Comparison of ENCODE assay signal across 21 cellular contexts in the genomic region with DNA sequence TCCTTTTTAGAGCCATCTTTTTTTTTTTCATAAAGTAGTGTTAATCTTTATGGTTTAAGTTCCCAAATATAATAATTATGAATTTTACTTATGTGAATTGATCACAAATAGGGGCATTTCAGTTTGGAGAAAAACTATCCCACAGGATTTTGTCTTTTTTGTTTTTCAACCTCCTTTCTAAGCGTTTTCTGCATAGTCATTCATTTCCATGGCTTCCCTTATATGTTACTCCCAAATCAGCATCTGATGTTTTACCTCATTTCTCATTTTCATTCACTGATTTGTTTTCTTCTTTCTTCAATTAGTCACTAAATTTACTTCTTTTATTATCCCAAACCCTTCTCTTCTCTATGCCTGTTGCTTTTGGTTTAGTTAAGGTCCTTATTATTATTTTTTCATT. TPM values are rescaled to one million over a fixed set of nuclear protein-coding genes. Genes with fewer than 3 reads are reported as not detected.
A peak's percentile ranks its signal among the peaks of the same experiment; 100 is the strongest.
DNase-seq lines count a peak whose midpoint lies in the region; ATAC-seq, FAIRE-seq and TF ChIP-seq lines count a peak whose summit lies in the region.
"Had no signal": no experiment of that assay in that cellular context is flagged by ENCODE, and none has a peak within 500 bp of the region (broad histone marks: within the 10 kb centered on the region; RNA-seq: fewer than 3 reads in every experiment).

No MANE protein-coding gene starts in this region.

- H3K4me3 Mint-ChIP-seq in activated naive CD4-positive, alpha-beta T cell treated with anti-CD3 and anti-CD28 coated beads, Interleukin-2, amount 50 U/mL, for 24 hours, result no peak overlapping the region
- H3K4me3 Mint-ChIP-seq in chondrocyte (ENCODE audit: unreplicated experiment), result no peak overlapping the region
- H3K4me3 Mint-ChIP-seq: B cell; CD4-positive, CD25-positive, alpha-beta regulatory T cell; CD8-positive, alpha-beta T cell; H9; HFFc6 had no signal

- peak overlapping the region; percentile 36 for H3K27ac Mint-ChIP-seq in activated naive CD4-positive, alpha-beta T cell treated with anti-CD3 and anti-CD28 coated beads, Interleukin-2, amount 50 U/mL, for 24 hours
- H3K27ac Mint-ChIP-seq in activated naive CD4-positive, alpha-beta T cell treated with anti-CD3 and anti-CD28 coated beads, Interleukin-2, amount 50 U/mL, for 72 hours, result no peak overlapping the region
- peak overlapping the region; percentile 55 for H3K27ac Mint-ChIP-seq in chondrocyte (ENCODE audit: unreplicated experiment)
- H3K27ac Mint-ChIP-seq: B cell; CD8-positive, alpha-beta T cell; HFFc6 had no signal

- H3K36me3 ChIP-seq in IMR-90 (ENCODE audit: control insufficient read depth, insufficient read depth, low read length) (no peaks in the 10 kb centered on the region), transverse colon (no peaks in the 10 kb centered on the region)

- no peaks in the 10 kb centered on the region for H3K9me3 ChIP-seq in A549
- no peaks in the 10 kb centered on the region; the same call in 1 of the 2 replicates for H3K9me3 ChIP-seq in IMR-90 (ENCODE audit: control insufficient read depth, insufficient read depth, low read length)
- H3K9me3 ChIP-seq in transverse colon, result no peaks in the 10 kb centered on the region
- H3K9me3 ChIP-seq: Caco-2 had no signal

- H3K36me3 Mint-ChIP-seq in activated naive CD4-positive, alpha-beta T cell treated with anti-CD3 and anti-CD28 coated beads, Interleukin-2, amount 50 U/mL, for 24 hours, result peaks cover 24% of the 10 kb centered on the region
- peaks cover 11 to 57% of the 10 kb centered on the region in 2 donors for H3K36me3 Mint-ChIP-seq in activated naive CD4-positive, alpha-beta T cell treated with anti-CD3 and anti-CD28 coated beads, Interleukin-2, amount 50 U/mL, for 72 hours
- H3K36me3 Mint-ChIP-seq in chondrocyte (ENCODE audit: low read depth), result peaks cover 2% of the 10 kb centered on the region

- CTCF ChIA-PET in A549 (lab: Yijun Ruan, JAX), result no interaction called here
- CTCF ChIA-PET in IMR-90 (lab: Yijun Ruan, JAX), result no interaction called here

- H3K27ac ChIP-seq in A549 (no peak overlapping the region), IMR-90 (ENCODE audit: insufficient read depth, low read length) (no peak overlapping the region), transverse colon (no peak overlapping the region)
- H3K27ac ChIP-seq: BLaER1, C4-2B, GM23248 had no signal

- no peak overlapping the region for H3K4me2 ChIP-seq in A549
- H3K4me2 ChIP-seq in IMR-90 (ENCODE audit: low read depth, low read length), result no peak overlapping the region
- H3K4me2 ChIP-seq: BLaER1 had no signal

- no peak for TF ChIP-seq POLR2A in A549 (IDR thresholded peaks at IDR 0.05; ENCODE audit: low read length)
- no peak for TF ChIP-seq POLR2A in IMR-90 (IDR thresholded peaks at IDR 0.05; ENCODE audit: low read depth, low read length)
- no peak for TF ChIP-seq POLR2A in transverse colon (IDR thresholded peaks at IDR 0.05)

- ATAC-seq in activated naive CD4-positive, alpha-beta T cell treated with anti-CD3 and anti-CD28 coated beads, Interleukin-2, amount 50 U/mL, for 72 hours, result no peak
- no peak for ATAC-seq in A549
- ATAC-seq in IMR-90 (ENCODE audit: low read depth), result no peak
- ATAC-seq in GM19324 (IDR thresholded peaks at IDR 0.05; ENCODE audit: low FRiP score, unreplicated experiment), result no peak
- ATAC-seq: CD8-positive, alpha-beta T cell had no signal

- H2AFZ ChIP-seq in IMR-90 (replicated peaks; ENCODE audit: low read length, poor library complexity), result no peak overlapping the region
- H2AFZ ChIP-seq: GM23248 had no signal

- FAIRE-seq in A549 (lab: Jason Lieb, UNC), result no peak
- FAIRE-seq: GM12892 had no signal

- no peak overlapping the region for H4K8ac ChIP-seq in IMR-90 (ENCODE audit: low read depth in 2 of 2, low read length in 2 of 2)

- no peak overlapping the region for H3K14ac ChIP-seq in IMR-90 (replicated peaks; ENCODE audit: low read depth, low read length)

- no peak overlapping the region for H3K18ac ChIP-seq in IMR-90 (ENCODE audit: low read depth, low read length)

- POLR2A ChIA-PET in A549 (lab: Yijun Ruan, JAX) (no interaction called here), IMR-90 (lab: Charles Lee; ENCODE audit: unreplicated experiment) (no interaction called here)

- peaks cover 23 to 46% of the 10 kb centered on the region in 2 experiments for H3K79me1 ChIP-seq in IMR-90 (ENCODE audit: low read depth in 1 of 2, low read length in 2 of 2)

- H2AK5ac ChIP-seq in IMR-90 (ENCODE audit: low read depth, low read length), result no peak overlapping the region

- H3K9me1 ChIP-seq in IMR-90 (ENCODE audit: insufficient read depth, low read length), result peaks cover 5% of the 10 kb centered on the region

- peaks cover 31% of the 10 kb centered on the region for H4K20me1 ChIP-seq in IMR-90 (ENCODE audit: insufficient read depth, low read length)

- no peak overlapping the region for H4K5ac ChIP-seq in IMR-90 (ENCODE audit: low read depth, low read length)

- peaks cover 69% of the 10 kb centered on the region for H3K4me1 Mint-ChIP-seq in activated naive CD4-positive, alpha-beta T cell treated with anti-CD3 and anti-CD28 coated beads, Interleukin-2, amount 50 U/mL, for 24 hours
- peaks cover 28% of the 10 kb centered on the region for H3K4me1 Mint-ChIP-seq in chondrocyte (ENCODE audit: low read depth)

- no peaks in the 10 kb centered on the region for H3K27me3 ChIP-seq in IMR-90 (ENCODE audit: control insufficient read depth, insufficient read depth, low read length)
- H3K27me3 ChIP-seq in transverse colon, result no peaks in the 10 kb centered on the region
- H3K27me3 ChIP-seq: BLaER1 had no signal

- no peak for TF ChIP-seq RAD21 in A549 (conservative IDR thresholded peaks at IDR 0.05 in 1 of 2, IDR thresholded peaks at IDR 0.05 in 1 of 2)
- no peak for TF ChIP-seq RAD21 in IMR-90 (IDR thresholded peaks at IDR 0.05; ENCODE audit: low read length)

- no peak overlapping the region for H2BK5ac ChIP-seq in IMR-90 (ENCODE audit: low read depth, low read length, poor library complexity, severe bottlenecking)

- no peak overlapping the region for H3K4ac ChIP-seq in IMR-90 (ENCODE audit: low read depth, low read length)

- dilution Hi-C loops in IMR-90 (cut with HindIII; ENCODE audit: low sequenced_read_pairs, unreplicated experiment), result no loop called here

- no peak overlapping the region for H2BK20ac ChIP-seq in IMR-90 (ENCODE audit: low read depth, low read length)

- DNase-seq in activated naive CD4-positive, alpha-beta T cell treated with anti-CD3 and anti-CD28 coated beads, Interleukin-2, amount 50 U/mL, for 72 hours (ENCODE audit: low spot score in 2 of 2), result no peak
- DNase-seq in A549 (ENCODE audit: low read depth in 1 of 2, low spot score in 1 of 2) (no peak), IMR-90 (no peak), chondrocyte (ENCODE audit: low spot score) (no peak), glomerular visceral epithelial cell (ENCODE audit: extremely low spot score) (no peak), transverse colon (no peak)
- DNase-seq: 8988T; Caco-2; CD4-positive, CD25-positive, alpha-beta regulatory T cell; CD8-positive, alpha-beta T cell; DMS153; DND-41; GM23248; H9; HFFc6 had no signal

- no peak overlapping the region for H2BK120ac ChIP-seq in IMR-90 (ENCODE audit: low read depth, low read length)

- H4K91ac ChIP-seq in IMR-90 (ENCODE audit: insufficient read depth, low read depth, low read length), result no peak overlapping the region

- H3K27me3 Mint-ChIP-seq in activated naive CD4-positive, alpha-beta T cell treated with anti-CD3 and anti-CD28 coated beads, Interleukin-2, amount 50 U/mL, for 24 hours, result no peaks in the 10 kb centered on the region
- no peaks in the 10 kb centered on the region for H3K27me3 Mint-ChIP-seq in chondrocyte (ENCODE audit: low read depth)
- H3K27me3 Mint-ChIP-seq: B cell; CD4-positive, CD25-positive, alpha-beta regulatory T cell had no signal

- H3K23ac ChIP-seq in IMR-90 (ENCODE audit: low read depth, low read length), result no peak overlapping the region

- TF ChIP-seq EP300 in A549 (IDR thresholded peaks at IDR 0.05), result no peak
- TF ChIP-seq EP300 in transverse colon (IDR thresholded peaks at IDR 0.05; ENCODE audit: low read depth), result no peak

- no peak overlapping the region for H2BK15ac ChIP-seq in IMR-90 (ENCODE audit: low read depth, low read length)

- H3K4me1 ChIP-seq in A549 (0 out of 3 replicates have a peak, but pooled peaks cover 3% of the 10 kb centered on the region), IMR-90 (ENCODE audit: control insufficient read depth, insufficient read depth, low read length) (no peaks in the 10 kb centered on the region), transverse colon (peaks cover 0 to 8% (median 0%) of the 10 kb centered on the region in 4 donors)
- H3K4me1 ChIP-seq: BLaER1 had no signal

- TF ChIP-seq CTCF in A549 (IDR thresholded peaks at IDR 0.05) (no peak), IMR-90 (conservative IDR thresholded peaks at IDR 0.05; ENCODE audit: low read depth, low read length) (no peak), chondrocyte (IDR thresholded peaks at IDR 0.05) (no peak), transverse colon (IDR thresholded peaks at IDR 0.05) (no peak)

- whole genome bisulfite sequencing in A549 (ENCODE audit: missing lambda C conversion rate), result 92% methylated on average over 1 of the region's 1 CpG
- WGBS in IMR-90 (ENCODE audit: extremely low coverage in 2 of 2, insufficient read length in 1 of 2), 2 experiments, result no CpG with 5 or more reads among the region's 1 CpG
- WGBS in transverse colon (ENCODE audit: low coverage in 1 of 2), 2 donors, result 80 to 95% methylated on average over 1 of the region's 1 CpG

- no TSS peak for BruUV-seq in IMR-90 (replicated peaks; lab: Mats Ljungman, UMichigan)

- in situ Hi-C loops in IMR-90 (cut with MboI; ENCODE audit: low sequenced_read_pairs), result no loop called here
- in situ Hi-C loops in transverse colon (cut with MboI; ENCODE audit: low pct_ligation_motif_present in 1 of 4, low pct_unique_long_range_greater_than_20kb in 1 of 4, low sequenced_read_pairs in 3 of 4), result no loop called here

- H2AK9ac ChIP-seq in IMR-90 (replicated peaks; ENCODE audit: low read depth, low read length, poor library complexity), result no peak overlapping the region

- intact Hi-C loops in IMR-90 (cut with micrococcal nuclease), result no loop called here
- intact Hi-C loops in transverse colon (cut with DNase I; ENCODE audit: low total_unique reads), result no loop called here

- H3K9ac ChIP-seq in IMR-90 (ENCODE audit: low read depth, low read length), result no peak overlapping the region
- H3K9ac ChIP-seq: BLaER1, GM23248 had no signal

- H3K56ac ChIP-seq in IMR-90 (ENCODE audit: extremely low read depth, insufficient read depth, low read length), result no peak overlapping the region; the same call in 1 of the 2 replicates

- H3K4me3 ChIP-seq in A549 (no peak overlapping the region), IMR-90 (ENCODE audit: insufficient read depth, low read depth, low read length) (no peak overlapping the region), transverse colon (no peak overlapping the region)
- H3K4me3 ChIP-seq: BLaER1, GM23248 had no signal

- peaks cover 13% of the 10 kb centered on the region for H3K9me3 Mint-ChIP-seq in activated naive CD4-positive, alpha-beta T cell treated with anti-CD3 and anti-CD28 coated beads, Interleukin-2, amount 50 U/mL, for 24 hours
- peaks cover 7 to 16% of the 10 kb centered on the region in 2 donors for H3K9me3 Mint-ChIP-seq in activated naive CD4-positive, alpha-beta T cell treated with anti-CD3 and anti-CD28 coated beads, Interleukin-2, amount 50 U/mL, for 72 hours
- peaks cover 24% of the 10 kb centered on the region for H3K9me3 Mint-ChIP-seq in chondrocyte (ENCODE audit: low read depth)

RNA-seq across cellular contexts. Expression of a gene that starts 24.7 kb away (rescaled TPM):
- 10 to 100 TPM; 53.1 to 62.9 TPM for total RNA-seq in activated naive CD4-positive, alpha-beta T cell treated with anti-CD3 and anti-CD28 coated beads, Interleukin-2, amount 50 U/mL, for 72 hours
- polyA plus RNA-seq in A549 (2011; rRNA removed) (12.7 and 16.0 TPM in 2 replicates), A549 (2017; fragmentation: RNase III; extraction: RNeasy Plus Mini Kit Qiagen cat#74134 plus additional on column Dnase treatment) (10.6 to 11.0 TPM (median 10.9 TPM) in 3 replicates), IMR-90 (2012; rRNA removed) (5.0 and 6.2 TPM in 2 replicates)
- 2.7 and 3.0 TPM in 2 replicates for polyA plus RNA-seq in A549 (2012; cell fraction: cytosol; rRNA removed)
- 2.0 and 2.3 TPM in 2 replicates for polyA plus RNA-seq in A549 (2012; cell fraction: nucleus; rRNA removed)
- polyA minus RNA-seq in A549 (2011; rRNA and poly(A)+ RNA removed), result 10.0 and 10.2 TPM in 2 replicates
- total RNA-seq in IMR-90 (2012; rRNA removed) (20.1 and 26.7 TPM in 2 replicates), chondrocyte (48.7 to 77.1 TPM (median 49.0 TPM) in 3 replicates), transverse colon (10 to 100 TPM in 3 of 4 donors, 1 to 10 TPM in 1; 10.0 to 91.3 (median 32.1) TPM)
- 0.56 and 0.86 TPM in 2 replicates for polyA plus RNA-seq in IMR-90 (2012; cell fraction: cytosol; rRNA removed)
- 0.81 and 8.1 TPM in 2 replicates for polyA plus RNA-seq in IMR-90 (2012; cell fraction: nucleus; rRNA removed; ENCODE audit: low replicate concordance)

Comparison
In these comparisons a context has a peak if more than half of its experiments do, and no peak if none do; other contexts are left out.
1. H3K27ac Mint-ChIP-seq: peak in activated naive CD4-positive, alpha-beta T cell treated with anti-CD3 and anti-CD28 coated beads, Interleukin-2, amount 50 U/mL, for 24 hours (single experiment) and chondrocyte (single experiment); none in activated naive CD4-positive, alpha-beta T cell treated with anti-CD3 and anti-CD28 coated beads, Interleukin-2, amount 50 U/mL, for 72 hours (0 of 2).